15 cellular contexts compared by ENCODE assay signal in genomic region chr6:135025175-135025574, GRCh38. TPM values are rescaled to one million over a fixed set of nuclear protein-coding genes. Genes with fewer than 3 reads are reported as not detected.
DNase-seq lines count a peak whose midpoint lies in the region; ATAC-seq and TF ChIP-seq lines count a peak whose summit lies in the region.
"Had no signal": no experiment of that assay in that cellular context is flagged by ENCODE, and none has a peak within 500 bp of the region (broad histone marks: within the 10 kb centered on the region; RNA-seq: fewer than 3 reads in every experiment).

No MANE protein-coding gene starts in this region.

- peak overlapping the region; percentile 71 for H3K27ac Mint-ChIP-seq in activated T-cell treated with anti-CD3 and anti-CD28 coated beads, Interleukin-2, amount 50 U/mL, for 24 hours
- peak overlapping the region; percentile 81 for H3K27ac Mint-ChIP-seq in central memory CD8-positive, alpha-beta T cell (ENCODE audit: low read depth)
- H3K27ac Mint-ChIP-seq in T-helper 17 cell = no peak overlapping the region

- TF ChIP-seq CTCF in psoas muscle (IDR thresholded peaks at IDR 0.05) = no peak

- DNase-seq in activated T-cell treated with anti-CD3 and anti-CD28 coated beads, Interleukin-2, amount 50 U/mL, for 24 hours = no peak
- no peak for DNase-seq in activated T-cell treated with anti-CD3 and anti-CD28 coated beads, Interleukin-2, amount 50 U/mL, for 1 hour
- DNase-seq in central memory CD8-positive, alpha-beta T cell (ENCODE audit: low spot score in 2 of 2) = no peak
- DNase-seq in pons (ENCODE audit: low spot score) (peak; percentile 62), psoas muscle (no peak), T-helper 17 cell (no peak)
- DNase-seq: KG1; left colon; mesendoderm; NCI-H524; stimulated activated CD4-positive, alpha-beta T cell treated with anti-CD3 and anti-CD28 coated beads, Interleukin-4, amount 100 ng/mL, for 4 hours had no signal

- H3K4me1 Mint-ChIP-seq in activated T-cell treated with anti-CD3 and anti-CD28 coated beads, Interleukin-2, amount 50 U/mL, for 24 hours (ENCODE audit: low read depth) = peaks cover 68% of the 10 kb centered on the region
- peaks cover 48% of the 10 kb centered on the region for H3K4me1 Mint-ChIP-seq in central memory CD8-positive, alpha-beta T cell
- H3K4me1 Mint-ChIP-seq in T-helper 17 cell = peaks cover 31% of the 10 kb centered on the region

- H3K9me3 ChIP-seq in HUES48 (ENCODE audit: control insufficient read depth, insufficient read depth, low read length) = no peaks in the 10 kb centered on the region
- H3K9me3 ChIP-seq in psoas muscle = no peaks in the 10 kb centered on the region
- H3K9me3 ChIP-seq in T-helper 17 cell (ENCODE audit: control insufficient read depth, low read length, poor library complexity, severe bottlenecking) = no peaks in the 10 kb centered on the region
- H3K9me3 ChIP-seq: A549, right atrium auricular region had no signal

- peak overlapping the region; percentile 19; the same call in 1 of the 2 replicates for H3K4me3 ChIP-seq in HUES48 (ENCODE audit: low read depth, low read length)
- H3K4me3 ChIP-seq in psoas muscle = no peak overlapping the region
- H3K4me3 ChIP-seq: A549, right atrium auricular region had no signal

- H3K4me3 Mint-ChIP-seq in activated T-cell treated with anti-CD3 and anti-CD28 coated beads, Interleukin-2, amount 50 U/mL, for 24 hours = no peak overlapping the region
- no peak overlapping the region for H3K4me3 Mint-ChIP-seq in central memory CD8-positive, alpha-beta T cell
- no peak overlapping the region for H3K4me3 Mint-ChIP-seq in T-helper 17 cell

- peaks cover 8% of the 10 kb centered on the region; the same call in 1 of the 2 replicates for H3K36me3 ChIP-seq in HUES48 (ENCODE audit: control insufficient read depth, insufficient read depth, low read length)
- H3K36me3 ChIP-seq in psoas muscle (ENCODE audit: insufficient read depth in 1 of 2, low read depth in 1 of 2) = peaks cover 0 to 7% of the 10 kb centered on the region in 2 donors
- H3K36me3 ChIP-seq: right atrium auricular region had no signal

- peaks cover 45% of the 10 kb centered on the region for H3K36me3 Mint-ChIP-seq in activated T-cell treated with anti-CD3 and anti-CD28 coated beads, Interleukin-2, amount 50 U/mL, for 24 hours (ENCODE audit: low read depth)
- peaks cover 5% of the 10 kb centered on the region for H3K36me3 Mint-ChIP-seq in central memory CD8-positive, alpha-beta T cell (ENCODE audit: insufficient read depth)
- H3K36me3 Mint-ChIP-seq in T-helper 17 cell (ENCODE audit: low read depth) = peaks cover 8% of the 10 kb centered on the region

- WGBS in psoas muscle, 3 donors = 87 to 93% (median 89%) methylated on average over 2 of the region's 2 CpGs

- H3K4me1 ChIP-seq in HUES48 (ENCODE audit: control insufficient read depth, insufficient read depth, low read length) (peaks cover 26% of the 10 kb centered on the region), psoas muscle (no peaks in the 10 kb centered on the region)
- H3K4me1 ChIP-seq: A549, right atrium auricular region had no signal

- H3K9me3 Mint-ChIP-seq in activated T-cell treated with anti-CD3 and anti-CD28 coated beads, Interleukin-2, amount 50 U/mL, for 24 hours = no peaks in the 10 kb centered on the region
- H3K9me3 Mint-ChIP-seq in central memory CD8-positive, alpha-beta T cell = no peaks in the 10 kb centered on the region

- H3K27ac ChIP-seq in HUES48 (ENCODE audit: low read depth, low read length) (peak overlapping the region; percentile 86), psoas muscle (no peak overlapping the region)
- H3K27ac ChIP-seq: A549, right atrium auricular region had no signal

- intact Hi-C loops in psoas muscle (cut with DNase I) = no loop called here

- H3K9ac ChIP-seq in HUES48 (ENCODE audit: low read depth, low read length) = no peak overlapping the region

- H3K27me3 ChIP-seq in HUES48 (ENCODE audit: control insufficient read depth, insufficient read depth, low read length) (no peaks in the 10 kb centered on the region), psoas muscle (ENCODE audit: insufficient read depth in 3 of 3, low read length in 2 of 3) (no peaks in the 10 kb centered on the region)
- H3K27me3 ChIP-seq: right atrium auricular region had no signal

- ATAC-seq in central memory CD8-positive, alpha-beta T cell (replicated peaks; ENCODE audit: extremely low read depth, poor library complexity, severe bottlenecking) = no peak
- no peak for ATAC-seq in psoas muscle
- no peak for ATAC-seq in GM21528 (IDR thresholded peaks at IDR 0.05; ENCODE audit: low FRiP score, unreplicated experiment)
- no peak for ATAC-seq in T-helper 17 cell
- ATAC-seq: A549, left colon had no signal

- H3K27me3 Mint-ChIP-seq in activated T-cell treated with anti-CD3 and anti-CD28 coated beads, Interleukin-2, amount 50 U/mL, for 24 hours = no peaks in the 10 kb centered on the region
- H3K27me3 Mint-ChIP-seq in central memory CD8-positive, alpha-beta T cell = no peaks in the 10 kb centered on the region
- H3K27me3 Mint-ChIP-seq in T-helper 17 cell = no peaks in the 10 kb centered on the region

RNA-seq across cellular contexts. Expression of gene HBS1L, which starts 29.4 kb away (rescaled TPM):
- total RNA-seq in psoas muscle (100 to 1,000 TPM in 2 of 4 donors, 10 to 100 TPM in 2; 67.2 to 110 (median 102) TPM), T-helper 17 cell (10 to 100 TPM; 72.1 to 94.0 TPM)
- 100 to 1,000 TPM in 1 of 3 donors, 10 to 100 TPM in 2; 55.1 to 143 (median 60.7) TPM for polyA plus RNA-seq in psoas muscle
